In genomic region chr5:150515446-150515845, GRCh38 we compare ENCODE assay signal across 11 cellular contexts. TPM values are rescaled to one million over a fixed set of nuclear protein-coding genes. Genes with fewer than 3 reads are reported as not detected.
DNase-seq lines count a peak whose midpoint lies in the region; ATAC-seq and TF ChIP-seq lines count a peak whose summit lies in the region.
"Had no signal": no experiment of that assay in that cellular context is flagged by ENCODE, and none has a peak within 500 bp of the region (broad histone marks: within the 10 kb centered on the region; RNA-seq: fewer than 3 reads in every experiment).

No MANE protein-coding gene starts in this region.

- no peak overlapping the region for H2AFZ ChIP-seq in Karpas-422 (ENCODE audit: low read length)
- H2AFZ ChIP-seq in OCI-LY7 (ENCODE audit: low read length) = no peak overlapping the region

- H3K9me3 ChIP-seq in RWPE2 (ENCODE audit: severe bottlenecking) (no peaks in the 10 kb centered on the region), Karpas-422 (ENCODE audit: low read length) (no peaks in the 10 kb centered on the region), OCI-LY7 (ENCODE audit: low read length) (no peaks in the 10 kb centered on the region)

- no peak overlapping the region for H3K9ac ChIP-seq in Karpas-422 (ENCODE audit: low read length)

- DNase-seq in AG10803 (ENCODE audit: low read depth) = peak; percentile 93
- DNase-seq in RWPE2 (ENCODE audit: low spot score) = no peak
- peak; percentile 74 for DNase-seq in glomerular visceral epithelial cell (ENCODE audit: extremely low spot score)
- DNase-seq in progenitor cell of endocrine pancreas (ENCODE audit: low spot score, unreplicated experiment) = no peak
- no peak for DNase-seq in activated CD8-positive, alpha-beta T cell treated with anti-CD3 and anti-CD28 coated beads, Interleukin-2, amount 10 ng/mL, durations not matched to agents 7 days and 5 days
- DNase-seq in Karpas-422 = no peak
- no peak for DNase-seq in NCI-H2029 (lab: John Stamatoyannopoulos, UW)
- no peak for DNase-seq in OCI-LY7 (ENCODE audit: low spot score)
- DNase-seq: NCI-H187 treated with DMSO at 0.1 percent for 48 hours had no signal

- no peak for TF ChIP-seq CTCF in AG10803 (conservative IDR thresholded peaks at IDR 0.05; ENCODE audit: low read length)
- no peak for TF ChIP-seq CTCF in RWPE2 (IDR thresholded peaks at IDR 0.05; ENCODE audit: poor library complexity, severe bottlenecking)
- no peak for TF ChIP-seq CTCF in progenitor cell of endocrine pancreas (IDR thresholded peaks at IDR 0.05; ENCODE audit: unreplicated experiment)
- no peak for TF ChIP-seq CTCF in OCI-LY7 (conservative IDR thresholded peaks at IDR 0.05; ENCODE audit: low read length)

- H3K36me3 ChIP-seq in RWPE2 (ENCODE audit: low read depth) (peaks cover 6% of the 10 kb centered on the region; the same call in 1 of the 2 replicates), Karpas-422 (ENCODE audit: insufficient read depth, low read length) (no peaks in the 10 kb centered on the region), OCI-LY7 (ENCODE audit: insufficient read depth, low read length) (no peaks in the 10 kb centered on the region)

- POLR2A ChIA-PET in activated CD8-positive, alpha-beta T cell treated with anti-CD3 and anti-CD28 coated beads, Interleukin-2, amount 10 ng/mL, durations not matched to agents 7 days and 5 days (lab: Charles Lee) = no interaction called here
- POLR2A ChIA-PET in OCI-LY7 (lab: Charles Lee) = no interaction called here

- no peak for ATAC-seq in RWPE2 (ENCODE audit: low read depth)
- ATAC-seq in activated CD8-positive, alpha-beta T cell treated with anti-CD3 and anti-CD28 coated beads, Interleukin-2, amount 10 ng/mL, durations not matched to agents 7 days and 5 days = no peak

- H3K79me2 ChIP-seq in Karpas-422 (ENCODE audit: low read length) = no peaks in the 10 kb centered on the region
- no peaks in the 10 kb centered on the region for H3K79me2 ChIP-seq in OCI-LY7 (ENCODE audit: insufficient read depth, low read depth, low read length)

- H3K9me2 ChIP-seq in Karpas-422 (replicated peaks; ENCODE audit: insufficient read depth, low read length) (no peaks in the 10 kb centered on the region), OCI-LY7 (ENCODE audit: insufficient read depth, low read length) (no peaks in the 10 kb centered on the region)

- no peaks in the 10 kb centered on the region for H3K9me3 Mint-ChIP-seq in progenitor cell of endocrine pancreas (ENCODE audit: low read depth)
- H3K9me3 Mint-ChIP-seq in activated CD8-positive, alpha-beta T cell treated with anti-CD3 and anti-CD28 coated beads, Interleukin-2, amount 10 ng/mL, durations not matched to agents 7 days and 5 days (ENCODE audit: insufficient read depth) = no peaks in the 10 kb centered on the region
- H3K9me3 Mint-ChIP-seq: CD14-positive monocyte; dendritic cell treated with granulocyte-macrophage colony-stimulating factor and Interleukin-4, amounts not matched to agents 40 ng/mL and 50 ng/mL, for 4 days had no signal

- H3K27me3 Mint-ChIP-seq in progenitor cell of endocrine pancreas = no peaks in the 10 kb centered on the region
- no peaks in the 10 kb centered on the region for H3K27me3 Mint-ChIP-seq in activated CD8-positive, alpha-beta T cell treated with anti-CD3 and anti-CD28 coated beads, Interleukin-2, amount 10 ng/mL, durations not matched to agents 7 days and 5 days (ENCODE audit: low read depth)
- H3K27me3 Mint-ChIP-seq: dendritic cell treated with granulocyte-macrophage colony-stimulating factor and Interleukin-4, amounts not matched to agents 40 ng/mL and 50 ng/mL, for 4 days had no signal

- H3K4me3 ChIP-seq in AG10803 (ENCODE audit: low read length) (no peak overlapping the region), RWPE2 (ENCODE audit: severe bottlenecking) (no peak overlapping the region), Karpas-422 (ENCODE audit: low read length) (no peak overlapping the region), OCI-LY7 (ENCODE audit: low read depth, low read length, poor library complexity, severe bottlenecking) (no peak overlapping the region)

- H3K27ac ChIP-seq in RWPE2 (ENCODE audit: poor library complexity, severe bottlenecking) (peak overlapping the region; percentile 67), Karpas-422 (ENCODE audit: low read length) (no peak overlapping the region), OCI-LY7 (ENCODE audit: low read depth, low read length, poor library complexity, severe bottlenecking) (no peak overlapping the region)

- CTCF ChIA-PET in activated CD8-positive, alpha-beta T cell treated with anti-CD3 and anti-CD28 coated beads, Interleukin-2, amount 10 ng/mL, durations not matched to agents 7 days and 5 days (lab: Charles Lee) = interaction anchor here (1.7 kb wide), 1 partner anchor 57 kb away, joined by 5 read pairs; no protein-coding TSS in a partner anchor
- CTCF ChIA-PET in OCI-LY7 (lab: Charles Lee; ENCODE audit: unreplicated experiment) = no interaction called here

- no peak overlapping the region for H3K4me2 ChIP-seq in Karpas-422 (ENCODE audit: low read depth, low read length, poor library complexity, severe bottlenecking)
- H3K4me2 ChIP-seq in OCI-LY7 (ENCODE audit: low read length) = no peak overlapping the region

- intact Hi-C loops in OCI-LY7 (cut with micrococcal nuclease; ENCODE audit: unreplicated experiment) = no loop called here

- H4K20me1 ChIP-seq in Karpas-422 (ENCODE audit: insufficient read depth, low read depth, low read length) (peaks cover 10% of the 10 kb centered on the region; the same call in 1 of the 2 replicates), OCI-LY7 (ENCODE audit: insufficient read depth, low read length) (peaks cover 4% of the 10 kb centered on the region; the same call in 1 of the 2 replicates)

- peaks cover 65% of the 10 kb centered on the region for H3K4me1 ChIP-seq in RWPE2 (ENCODE audit: insufficient read depth, poor library complexity, severe bottlenecking)
- peaks cover 10% of the 10 kb centered on the region for H3K4me1 ChIP-seq in Karpas-422 (ENCODE audit: low read length)
- peaks cover 30% of the 10 kb centered on the region for H3K4me1 ChIP-seq in OCI-LY7 (ENCODE audit: insufficient read depth, low read length, poor library complexity, severe bottlenecking)

- no TSS peak for BruUV-seq in OCI-LY7 (replicated peaks; lab: Mats Ljungman, UMichigan)

- peak overlapping the region; percentile 38 for H3K27ac Mint-ChIP-seq in progenitor cell of endocrine pancreas
- H3K27ac Mint-ChIP-seq in activated CD8-positive, alpha-beta T cell treated with anti-CD3 and anti-CD28 coated beads, Interleukin-2, amount 10 ng/mL, durations not matched to agents 7 days and 5 days = no peak overlapping the region
- H3K27ac Mint-ChIP-seq: dendritic cell treated with granulocyte-macrophage colony-stimulating factor and Interleukin-4, amounts not matched to agents 40 ng/mL and 50 ng/mL, for 4 days had no signal

- H3K4me3 Mint-ChIP-seq in progenitor cell of endocrine pancreas (ENCODE audit: low read depth) = no peak overlapping the region
- H3K4me3 Mint-ChIP-seq in activated CD8-positive, alpha-beta T cell treated with anti-CD3 and anti-CD28 coated beads, Interleukin-2, amount 10 ng/mL, durations not matched to agents 7 days and 5 days = no peak overlapping the region
- H3K4me3 Mint-ChIP-seq: CD14-positive monocyte; dendritic cell treated with granulocyte-macrophage colony-stimulating factor and Interleukin-4, amounts not matched to agents 40 ng/mL and 50 ng/mL, for 4 days had no signal

- H3K27me3 ChIP-seq in RWPE2 (ENCODE audit: insufficient read depth, poor library complexity, severe bottlenecking) = no peaks in the 10 kb centered on the region
- no peaks in the 10 kb centered on the region for H3K27me3 ChIP-seq in Karpas-422 (ENCODE audit: low read length)

- H3K36me3 Mint-ChIP-seq in progenitor cell of endocrine pancreas (ENCODE audit: insufficient read depth) = peaks cover 8% of the 10 kb centered on the region
- H3K36me3 Mint-ChIP-seq in activated CD8-positive, alpha-beta T cell treated with anti-CD3 and anti-CD28 coated beads, Interleukin-2, amount 10 ng/mL, durations not matched to agents 7 days and 5 days (ENCODE audit: low read depth) = no peaks in the 10 kb centered on the region

- H3K4me1 Mint-ChIP-seq in progenitor cell of endocrine pancreas (ENCODE audit: low read depth) = peaks cover 58% of the 10 kb centered on the region
- H3K4me1 Mint-ChIP-seq in activated CD8-positive, alpha-beta T cell treated with anti-CD3 and anti-CD28 coated beads, Interleukin-2, amount 10 ng/mL, durations not matched to agents 7 days and 5 days (ENCODE audit: low read depth) = peaks cover 3% of the 10 kb centered on the region

RNA-seq across cellular contexts. Expression of gene NDST1, which starts 7.5 kb away (rescaled TPM):
- 154 and 169 TPM in 2 replicates for total RNA-seq in progenitor cell of endocrine pancreas
- under 1 TPM; 0.63 TPM for total RNA-seq in activated CD8-positive, alpha-beta T cell treated with anti-CD3 and anti-CD28 coated beads, Interleukin-2, amount 10 ng/mL, durations not matched to agents 7 days and 5 days
- 8.4 and 20.9 TPM in 2 replicates for total RNA-seq in Karpas-422 (2014; rRNA removed; shearing (Covaris generic); ENCODE audit: low replicate concordance)
- 8.8 and 9.5 TPM in 2 replicates for total RNA-seq in OCI-LY7 (2014; rRNA removed; shearing (Covaris generic))
- 26.6 and 28.4 TPM in 2 replicates for total RNA-seq in OCI-LY7 (2022)

Comparison
In these comparisons a context has a peak if more than half of its experiments do, and no peak if none do; other contexts are left out.
1. DNase-seq: peak in AG10803 (single experiment) and glomerular visceral epithelial cell (single experiment); none in RWPE2 (single experiment), progenitor cell of endocrine pancreas (single experiment), activated CD8-positive, alpha-beta T cell treated with anti-CD3 and anti-CD28 coated beads, Interleukin-2, amount 10 ng/mL, durations not matched to agents 7 days and 5 days (single experiment), Karpas-422 (single experiment), NCI-H2029 (single experiment) and OCI-LY7 (single experiment).